In the genomic region with DNA sequence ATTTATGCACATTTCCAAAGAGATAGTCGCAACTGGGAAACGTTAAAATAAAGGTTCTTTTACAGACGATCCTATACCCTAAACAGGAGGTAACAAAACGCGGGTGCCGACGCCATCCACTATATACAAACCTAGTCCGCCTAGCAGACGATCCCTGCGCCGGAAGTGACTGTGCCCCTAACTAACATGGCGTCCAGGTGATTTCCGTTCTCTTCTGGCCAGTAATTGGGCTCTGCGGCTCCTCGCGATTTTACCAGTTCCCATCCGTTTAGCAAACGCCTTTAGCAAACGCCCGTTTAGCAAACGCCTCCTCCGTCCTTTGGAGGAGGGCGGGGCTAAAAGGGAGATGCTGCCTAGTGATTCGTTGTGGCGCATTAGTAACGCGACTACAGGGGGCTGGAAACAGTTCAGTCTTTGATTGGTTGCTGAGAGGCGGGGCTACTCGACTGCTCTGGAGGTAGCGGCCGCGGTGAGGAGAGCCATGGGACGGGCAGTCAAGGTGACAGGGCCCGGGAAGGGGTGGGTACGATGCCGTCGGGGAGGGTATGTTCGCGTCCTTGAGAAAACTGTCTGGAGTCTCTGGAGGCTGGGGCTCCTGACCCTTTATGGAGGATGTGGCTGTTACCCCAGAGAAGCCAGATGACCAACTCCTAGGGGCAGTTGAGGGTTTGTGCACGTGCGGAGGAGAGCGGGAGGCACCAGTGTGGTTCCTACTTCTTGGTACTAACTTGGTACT, we compare ENCODE assay signal across 8 cellular contexts. TPM values are rescaled to one million over a fixed set of nuclear protein-coding genes. Genes with fewer than 3 reads are reported as not detected.
DNase-seq lines count a peak whose midpoint lies in the region; ATAC-seq, FAIRE-seq and TF ChIP-seq lines count a peak whose summit lies in the region.

Gene LYRM7, plus strand, starts transcription at position 405 of the 736 bp plus-strand sequence. Its CDS starts 77 bp downstream, at position 482.

- DNase-seq in AG20443 (ENCODE audit: low spot score) (peak; percentile 96), NCI-H510A (lab: John Stamatoyannopoulos, UW) (peak; percentile 95), chondrocyte (ENCODE audit: low spot score) (peak; percentile 97), kidney (peak; percentile 98)
- peak; percentile 92 for DNase-seq in activated CD4-positive, alpha-beta T cell treated with anti-CD3 and anti-CD28 coated beads for 1 hour
- DNase-seq in stimulated activated CD4-positive, alpha-beta T cell treated with anti-CD3 and anti-CD28 coated beads, Interleukin-15, amount 100 ng/mL, for 24 hours, result peak; percentile 96

- ATAC-seq in HG03432 (IDR thresholded peaks at IDR 0.05; ENCODE audit: unreplicated experiment), result peak; percentile 98

- no peaks in the 10 kb centered on the region for H3K36me3 Mint-ChIP-seq in chondrocyte (ENCODE audit: low read depth)

- H3K27me3 Mint-ChIP-seq in chondrocyte (ENCODE audit: low read depth), result no peaks in the 10 kb centered on the region

- no peaks in the 10 kb centered on the region for H3K9me3 Mint-ChIP-seq in chondrocyte (ENCODE audit: low read depth)

- intact Hi-C loops in kidney (cut with DNase I), result no loop called here

- peaks cover 26% of the 10 kb centered on the region for H3K4me1 Mint-ChIP-seq in chondrocyte (ENCODE audit: low read depth)

- H3K4me3 Mint-ChIP-seq in chondrocyte (ENCODE audit: unreplicated experiment), result peak within 1 kb of the TSS; percentile 97

- H3K27ac ChIP-seq in kidney (ENCODE audit: low read depth in 2 of 2, low read length in 2 of 2), result peak within 1 kb of the TSS; percentile 57 to 73

- H3K9ac ChIP-seq in kidney (ENCODE audit: low read length in 2 of 2), result peak within 1 kb of the TSS; percentile 79 to 80

- peak; percentile 69 for TF ChIP-seq POLR2A in GM19099 (IDR thresholded peaks at IDR 0.05; ENCODE audit: extremely low read depth, insufficient read length, low read depth)

- H3K27ac Mint-ChIP-seq in chondrocyte (ENCODE audit: unreplicated experiment), result peak within 1 kb of the TSS; percentile 97

- peaks cover 6 to 11% of the 10 kb centered on the region in 2 donors for H3K4me1 ChIP-seq in kidney (ENCODE audit: control insufficient read depth in 1 of 2, insufficient read depth in 1 of 2, low read depth in 1 of 2, low read length in 2 of 2)

- TF ChIP-seq CTCF in chondrocyte (IDR thresholded peaks at IDR 0.05), result peak; percentile 22
- TF ChIP-seq CTCF in kidney (IDR thresholded peaks at IDR 0.05; ENCODE audit: borderline replicate concordance, extremely low read depth, insufficient read depth), result no peak

- peak within 1 kb of the TSS; percentile 80 to 87 for H3K4me3 ChIP-seq in kidney (ENCODE audit: low read length in 2 of 2)

- H3K36me3 ChIP-seq in kidney (ENCODE audit: control insufficient read depth in 1 of 2, insufficient read depth in 2 of 2, low read length in 2 of 2), result no peaks in the 10 kb centered on the region

- H3K9me3 ChIP-seq in kidney (ENCODE audit: control insufficient read depth in 1 of 2, low read length in 2 of 2), result no peaks in the 10 kb centered on the region

- peak; percentile 98 for FAIRE-seq in kidney (lab: Jason Lieb, UNC)

RNA-seq across cellular contexts. Expression of gene LYRM7, which starts in this region (rescaled TPM):
- total RNA-seq in chondrocyte (9.8 to 10.8 TPM (median 10.1 TPM) in 3 replicates), kidney (7.2 TPM)
- polyA plus RNA-seq in kidney (ENCODE audit: insufficient read depth, low read depth, low replicate concordance), result 5.4 TPM

Comparison
In these comparisons a context has a peak if more than half of its experiments do, and no peak if none do; other contexts are left out.
1. Peak in every context shown above with its lines: DNase-seq, ATAC-seq, H3K4me3 ChIP-seq and H3K27ac ChIP-seq.